9 cellular contexts compared by ENCODE assay signal in the genomic region with DNA sequence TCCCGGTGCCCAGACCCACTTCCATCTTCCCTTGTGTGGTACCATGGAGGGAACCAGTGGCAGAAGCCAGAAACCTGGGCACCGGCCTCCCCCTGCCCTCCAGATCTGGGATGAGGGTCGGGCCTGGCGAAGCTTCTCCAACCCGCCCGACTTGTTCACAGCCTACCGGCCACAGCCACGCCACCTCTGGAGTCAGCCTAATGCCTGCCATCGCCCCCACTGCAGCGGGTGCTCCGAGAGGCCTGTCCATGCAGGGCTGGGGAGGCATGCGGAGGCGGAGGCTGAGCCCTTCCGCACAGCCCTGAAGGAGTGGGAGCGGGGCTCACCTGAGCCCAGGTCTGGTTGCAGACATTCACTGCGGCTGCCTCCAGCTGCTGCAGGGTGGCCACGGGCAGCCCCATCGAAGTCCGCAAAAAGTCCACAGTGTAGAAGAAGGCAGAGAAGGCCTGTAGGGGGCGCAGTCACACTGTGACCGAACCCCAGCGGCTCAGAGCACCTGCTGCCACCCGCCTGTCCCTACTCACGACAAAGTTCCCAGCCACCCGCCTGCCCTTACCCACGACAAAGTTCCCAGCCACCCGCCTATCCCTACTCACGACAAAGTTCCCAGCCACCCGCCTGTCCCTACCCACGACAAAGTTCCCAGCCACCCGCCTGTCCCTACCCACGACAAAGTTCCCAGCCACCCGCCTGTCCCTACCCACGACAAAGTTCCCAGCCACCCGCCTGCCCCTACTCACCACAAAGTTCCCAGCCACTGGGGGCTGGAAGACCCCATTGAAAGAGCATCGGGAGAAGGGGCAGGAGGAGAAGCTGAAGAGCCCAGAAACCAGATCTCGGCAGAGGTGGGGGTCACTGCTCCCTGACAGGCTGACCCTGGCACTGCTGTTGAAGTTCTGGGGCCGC. TPM values are rescaled to one million over a fixed set of nuclear protein-coding genes. Genes with fewer than 3 reads are reported as not detected.
DNase-seq lines count a peak whose midpoint lies in the region; ATAC-seq, FAIRE-seq and TF ChIP-seq lines count a peak whose summit lies in the region.
"Had no signal": no experiment of that assay in that cellular context is flagged by ENCODE, and none has a peak within 500 bp of the region (broad histone marks: within the 10 kb centered on the region; RNA-seq: fewer than 3 reads in every experiment).

No MANE protein-coding gene starts in this region.

- FAIRE-seq in RCC 7860 (lab: Jason Lieb, UNC) = no peak

- H3K4me3 Mint-ChIP-seq in activated CD8-positive, alpha-beta T cell treated with anti-CD3 and anti-CD28 coated beads, Interleukin-2, amount 10 ng/mL, durations not matched to agents 7 days and 5 days = no peak overlapping the region

- POLR2A ChIA-PET in activated CD8-positive, alpha-beta T cell treated with anti-CD3 and anti-CD28 coated beads, Interleukin-2, amount 10 ng/mL, durations not matched to agents 7 days and 5 days (lab: Charles Lee) = no interaction called here

- H3K4me3 ChIP-seq in GM12864 (ENCODE audit: low read depth, low read length) = no peak overlapping the region
- no peak overlapping the region for H3K4me3 ChIP-seq in fibroblast of pulmonary artery (replicated peaks; ENCODE audit: low read depth, low read length)
- no peak overlapping the region for H3K4me3 ChIP-seq in retinal pigment epithelial cell (ENCODE audit: low read length)

- H3K27ac Mint-ChIP-seq in activated CD8-positive, alpha-beta T cell treated with anti-CD3 and anti-CD28 coated beads, Interleukin-2, amount 10 ng/mL, durations not matched to agents 7 days and 5 days = no peak overlapping the region

- peak; percentile 68 for DNase-seq in A172 (ENCODE audit: low spot score)
- DNase-seq in GM12864 (ENCODE audit: low read depth) = no peak
- peak; percentile 64 for DNase-seq in NCI-H460 (ENCODE audit: extremely low read depth, low read depth)
- peak; percentile 74 for DNase-seq in activated CD8-positive, alpha-beta T cell treated with anti-CD3 and anti-CD28 coated beads, Interleukin-2, amount 10 ng/mL, durations not matched to agents 7 days and 5 days
- peak; percentile 52 for DNase-seq in fibroblast of pulmonary artery (ENCODE audit: low read depth)
- no peak for DNase-seq in retinal pigment epithelial cell (ENCODE audit: low read depth)
- no peak for DNase-seq in RCC 7860 (ENCODE audit: low spot score)
- no peak for DNase-seq in cortex of kidney (lab: John Stamatoyannopoulos, UW)

- CTCF ChIA-PET in activated CD8-positive, alpha-beta T cell treated with anti-CD3 and anti-CD28 coated beads, Interleukin-2, amount 10 ng/mL, durations not matched to agents 7 days and 5 days (lab: Charles Lee) = interaction anchor here (0.6 to 4.8 kb wide), 5 partner anchors 11 to 18 kb away, joined by 3 to 78 read pairs (median 3); a partner anchor contains a TSS

- H3K27me3 Mint-ChIP-seq in activated CD8-positive, alpha-beta T cell treated with anti-CD3 and anti-CD28 coated beads, Interleukin-2, amount 10 ng/mL, durations not matched to agents 7 days and 5 days (ENCODE audit: low read depth) = peaks cover 39% of the 10 kb centered on the region

- ATAC-seq in activated CD8-positive, alpha-beta T cell treated with anti-CD3 and anti-CD28 coated beads, Interleukin-2, amount 10 ng/mL, durations not matched to agents 7 days and 5 days = peak; percentile 35

- H3K9me3 Mint-ChIP-seq in activated CD8-positive, alpha-beta T cell treated with anti-CD3 and anti-CD28 coated beads, Interleukin-2, amount 10 ng/mL, durations not matched to agents 7 days and 5 days (ENCODE audit: insufficient read depth) = no peaks in the 10 kb centered on the region

- peaks cover 4% of the 10 kb centered on the region for H3K4me1 Mint-ChIP-seq in activated CD8-positive, alpha-beta T cell treated with anti-CD3 and anti-CD28 coated beads, Interleukin-2, amount 10 ng/mL, durations not matched to agents 7 days and 5 days (ENCODE audit: low read depth)

- H3K36me3 Mint-ChIP-seq in activated CD8-positive, alpha-beta T cell treated with anti-CD3 and anti-CD28 coated beads, Interleukin-2, amount 10 ng/mL, durations not matched to agents 7 days and 5 days (ENCODE audit: low read depth) = no peaks in the 10 kb centered on the region

- peak; percentile 56 for TF ChIP-seq CTCF in GM12864 (IDR thresholded peaks at IDR 0.05; ENCODE audit: low read depth, low read length, missing control alignments)
- TF ChIP-seq CTCF in fibroblast of pulmonary artery (IDR thresholded peaks at IDR 0.05; ENCODE audit: low read length, missing control alignments) = peak; percentile 51
- peak; percentile 66 for TF ChIP-seq CTCF in retinal pigment epithelial cell (conservative IDR thresholded peaks at IDR 0.05; ENCODE audit: low read depth, low read length)

RNA-seq across cellular contexts. Expression of a gene that starts 3.8 kb away (rescaled TPM):
- total RNA-seq in A172 (2014; rRNA removed; shearing (Covaris generic)) = 47.4 and 49.6 TPM in 2 replicates
- 30.3 and 35.5 TPM in 2 replicates for total RNA-seq in NCI-H460 (2014; rRNA removed; shearing (Covaris generic))
- 325 and 367 TPM in 2 replicates for polyA plus RNA-seq in NCI-H460 (2014; cell fraction: nucleus; rRNA removed)
- total RNA-seq in activated CD8-positive, alpha-beta T cell treated with anti-CD3 and anti-CD28 coated beads, Interleukin-2, amount 10 ng/mL, durations not matched to agents 7 days and 5 days = 10 to 100 TPM; 20.1 to 29.9 TPM

RNA-seq across cellular contexts. Expression of a gene that starts 4.1 kb away (rescaled TPM):
- not detected in 2 replicates for total RNA-seq in A172 (2014; rRNA removed; shearing (Covaris generic))
- not detected in 2 replicates for total RNA-seq in NCI-H460 (2014; rRNA removed; shearing (Covaris generic))
- polyA plus RNA-seq in NCI-H460 (2014; cell fraction: nucleus; rRNA removed) = not detected in 2 replicates
- under 1 TPM in 1 of 2 experiments, not detected in 1; 0.34 TPM for total RNA-seq in activated CD8-positive, alpha-beta T cell treated with anti-CD3 and anti-CD28 coated beads, Interleukin-2, amount 10 ng/mL, durations not matched to agents 7 days and 5 days
- polyA plus RNA-seq: aorta had no signal

RNA-seq across cellular contexts. Expression of a gene that starts 17.9 kb away (rescaled TPM):
- total RNA-seq in A172 (2014; rRNA removed; shearing (Covaris generic)) = 0.07 TPM in 1 of 2 replicates, not detected in the other
- not detected in 2 replicates for total RNA-seq in NCI-H460 (2014; rRNA removed; shearing (Covaris generic))
- not detected in 2 replicates for polyA plus RNA-seq in NCI-H460 (2014; cell fraction: nucleus; rRNA removed)
- total RNA-seq in activated CD8-positive, alpha-beta T cell treated with anti-CD3 and anti-CD28 coated beads, Interleukin-2, amount 10 ng/mL, durations not matched to agents 7 days and 5 days = 1 to 10 TPM; 2.5 to 2.6 TPM
- polyA plus RNA-seq: aorta had no signal

RNA-seq across cellular contexts. Expression of a gene that starts 20.6 kb away (rescaled TPM):
- 76.4 and 92.3 TPM in 2 replicates for total RNA-seq in A172 (2014; rRNA removed; shearing (Covaris generic))
- 32.4 and 43.6 TPM in 2 replicates for total RNA-seq in NCI-H460 (2014; rRNA removed; shearing (Covaris generic))
- polyA plus RNA-seq in NCI-H460 (2014; cell fraction: nucleus; rRNA removed) = 140 and 153 TPM in 2 replicates
- total RNA-seq in activated CD8-positive, alpha-beta T cell treated with anti-CD3 and anti-CD28 coated beads, Interleukin-2, amount 10 ng/mL, durations not matched to agents 7 days and 5 days = 10 to 100 TPM; 56.8 to 57.0 TPM

RNA-seq across cellular contexts. Expression of a gene that starts 21.8 kb away (rescaled TPM):
- total RNA-seq in A172 (2014; rRNA removed; shearing (Covaris generic)) = 32.3 and 33.5 TPM in 2 replicates
- total RNA-seq in NCI-H460 (2014; rRNA removed; shearing (Covaris generic)) = 21.0 and 25.0 TPM in 2 replicates
- 148 and 240 TPM in 2 replicates for polyA plus RNA-seq in NCI-H460 (2014; cell fraction: nucleus; rRNA removed)
- 10 to 100 TPM; 61.5 to 62.0 TPM for total RNA-seq in activated CD8-positive, alpha-beta T cell treated with anti-CD3 and anti-CD28 coated beads, Interleukin-2, amount 10 ng/mL, durations not matched to agents 7 days and 5 days

Comparison
In these comparisons a context has a peak if more than half of its experiments do, and no peak if none do; other contexts are left out.
1. DNase-seq: peak in A172 (single experiment), NCI-H460 (single experiment), activated CD8-positive, alpha-beta T cell treated with anti-CD3 and anti-CD28 coated beads, Interleukin-2, amount 10 ng/mL, durations not matched to agents 7 days and 5 days (single experiment) and fibroblast of pulmonary artery (single experiment); none in GM12864 (single experiment), retinal pigment epithelial cell (single experiment), RCC 7860 (single experiment) and cortex of kidney (single experiment).
2. Peak in every context shown above with its lines, with median percentiles within 50 percentile points of each other: CTCF ChIP-seq.